Comparison of ENCODE assay signal across 1 cellular context in the genomic region with DNA sequence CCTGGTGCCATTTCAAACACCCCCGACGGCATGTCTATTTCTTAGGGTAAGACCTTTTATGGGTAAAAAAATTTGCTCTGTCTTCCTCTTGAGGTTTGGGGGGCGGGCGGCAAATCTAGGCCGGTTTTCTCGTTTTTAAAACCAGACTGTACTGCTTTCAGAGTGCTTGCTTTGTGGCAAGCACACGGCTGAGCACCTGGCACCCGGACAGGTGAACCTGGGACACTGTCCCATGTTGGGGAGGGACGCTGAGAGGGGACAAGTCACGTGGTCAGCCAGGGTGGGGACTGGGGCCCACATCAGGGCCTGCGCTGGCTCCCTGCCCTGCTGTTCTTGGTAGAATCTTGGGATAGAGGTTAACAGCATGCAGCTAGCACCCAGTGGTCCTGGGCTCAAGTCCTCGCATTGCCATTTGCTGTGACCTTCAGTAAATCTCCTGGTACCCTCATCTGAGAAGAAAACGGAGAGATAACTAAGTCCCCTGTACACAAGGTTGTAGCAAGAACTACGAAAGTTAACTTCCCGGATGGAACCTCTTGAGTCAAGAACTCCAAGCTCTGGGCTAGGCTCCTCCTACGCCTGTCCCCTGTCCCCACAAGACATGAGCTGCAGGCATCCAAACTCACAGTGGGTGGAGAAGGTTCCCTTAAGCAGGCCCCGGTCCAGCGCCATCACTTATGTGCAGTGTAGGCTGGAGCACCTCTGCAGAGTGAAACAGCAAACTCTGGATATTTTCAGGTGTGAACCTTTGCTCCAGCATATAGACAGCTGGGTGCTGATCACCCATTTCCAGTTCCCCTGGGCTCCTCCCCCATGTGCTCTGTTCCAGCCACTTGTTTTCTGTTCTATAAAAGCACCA.
TF ChIP-seq lines count a peak whose summit lies in the region.

No MANE protein-coding gene starts in this region.

TF ChIP-seq in GM23338, 12 proteins besides CTCF, POLR2A, EP300 and RAD21 (continued from another document):
- no peak for TF ChIP-seq CREB1 (CRISPR knock-in tag; IDR thresholded peaks at IDR 0.05; ENCODE audit: low read depth)
- no peak for TF ChIP-seq ZNF331 (CRISPR knock-in tag; IDR thresholded peaks at IDR 0.05; ENCODE audit: low read depth)
- no peak for TF ChIP-seq POLR2AphosphoS5 (IDR thresholded peaks at IDR 0.05; ENCODE audit: low read depth)
- TF ChIP-seq ZNF114 (CRISPR knock-in tag; IDR thresholded peaks at IDR 0.05), result no peak
- no peak for TF ChIP-seq STAT1 (IDR thresholded peaks at IDR 0.05; ENCODE audit: unreplicated experiment)
- TF ChIP-seq, protein P1, sequence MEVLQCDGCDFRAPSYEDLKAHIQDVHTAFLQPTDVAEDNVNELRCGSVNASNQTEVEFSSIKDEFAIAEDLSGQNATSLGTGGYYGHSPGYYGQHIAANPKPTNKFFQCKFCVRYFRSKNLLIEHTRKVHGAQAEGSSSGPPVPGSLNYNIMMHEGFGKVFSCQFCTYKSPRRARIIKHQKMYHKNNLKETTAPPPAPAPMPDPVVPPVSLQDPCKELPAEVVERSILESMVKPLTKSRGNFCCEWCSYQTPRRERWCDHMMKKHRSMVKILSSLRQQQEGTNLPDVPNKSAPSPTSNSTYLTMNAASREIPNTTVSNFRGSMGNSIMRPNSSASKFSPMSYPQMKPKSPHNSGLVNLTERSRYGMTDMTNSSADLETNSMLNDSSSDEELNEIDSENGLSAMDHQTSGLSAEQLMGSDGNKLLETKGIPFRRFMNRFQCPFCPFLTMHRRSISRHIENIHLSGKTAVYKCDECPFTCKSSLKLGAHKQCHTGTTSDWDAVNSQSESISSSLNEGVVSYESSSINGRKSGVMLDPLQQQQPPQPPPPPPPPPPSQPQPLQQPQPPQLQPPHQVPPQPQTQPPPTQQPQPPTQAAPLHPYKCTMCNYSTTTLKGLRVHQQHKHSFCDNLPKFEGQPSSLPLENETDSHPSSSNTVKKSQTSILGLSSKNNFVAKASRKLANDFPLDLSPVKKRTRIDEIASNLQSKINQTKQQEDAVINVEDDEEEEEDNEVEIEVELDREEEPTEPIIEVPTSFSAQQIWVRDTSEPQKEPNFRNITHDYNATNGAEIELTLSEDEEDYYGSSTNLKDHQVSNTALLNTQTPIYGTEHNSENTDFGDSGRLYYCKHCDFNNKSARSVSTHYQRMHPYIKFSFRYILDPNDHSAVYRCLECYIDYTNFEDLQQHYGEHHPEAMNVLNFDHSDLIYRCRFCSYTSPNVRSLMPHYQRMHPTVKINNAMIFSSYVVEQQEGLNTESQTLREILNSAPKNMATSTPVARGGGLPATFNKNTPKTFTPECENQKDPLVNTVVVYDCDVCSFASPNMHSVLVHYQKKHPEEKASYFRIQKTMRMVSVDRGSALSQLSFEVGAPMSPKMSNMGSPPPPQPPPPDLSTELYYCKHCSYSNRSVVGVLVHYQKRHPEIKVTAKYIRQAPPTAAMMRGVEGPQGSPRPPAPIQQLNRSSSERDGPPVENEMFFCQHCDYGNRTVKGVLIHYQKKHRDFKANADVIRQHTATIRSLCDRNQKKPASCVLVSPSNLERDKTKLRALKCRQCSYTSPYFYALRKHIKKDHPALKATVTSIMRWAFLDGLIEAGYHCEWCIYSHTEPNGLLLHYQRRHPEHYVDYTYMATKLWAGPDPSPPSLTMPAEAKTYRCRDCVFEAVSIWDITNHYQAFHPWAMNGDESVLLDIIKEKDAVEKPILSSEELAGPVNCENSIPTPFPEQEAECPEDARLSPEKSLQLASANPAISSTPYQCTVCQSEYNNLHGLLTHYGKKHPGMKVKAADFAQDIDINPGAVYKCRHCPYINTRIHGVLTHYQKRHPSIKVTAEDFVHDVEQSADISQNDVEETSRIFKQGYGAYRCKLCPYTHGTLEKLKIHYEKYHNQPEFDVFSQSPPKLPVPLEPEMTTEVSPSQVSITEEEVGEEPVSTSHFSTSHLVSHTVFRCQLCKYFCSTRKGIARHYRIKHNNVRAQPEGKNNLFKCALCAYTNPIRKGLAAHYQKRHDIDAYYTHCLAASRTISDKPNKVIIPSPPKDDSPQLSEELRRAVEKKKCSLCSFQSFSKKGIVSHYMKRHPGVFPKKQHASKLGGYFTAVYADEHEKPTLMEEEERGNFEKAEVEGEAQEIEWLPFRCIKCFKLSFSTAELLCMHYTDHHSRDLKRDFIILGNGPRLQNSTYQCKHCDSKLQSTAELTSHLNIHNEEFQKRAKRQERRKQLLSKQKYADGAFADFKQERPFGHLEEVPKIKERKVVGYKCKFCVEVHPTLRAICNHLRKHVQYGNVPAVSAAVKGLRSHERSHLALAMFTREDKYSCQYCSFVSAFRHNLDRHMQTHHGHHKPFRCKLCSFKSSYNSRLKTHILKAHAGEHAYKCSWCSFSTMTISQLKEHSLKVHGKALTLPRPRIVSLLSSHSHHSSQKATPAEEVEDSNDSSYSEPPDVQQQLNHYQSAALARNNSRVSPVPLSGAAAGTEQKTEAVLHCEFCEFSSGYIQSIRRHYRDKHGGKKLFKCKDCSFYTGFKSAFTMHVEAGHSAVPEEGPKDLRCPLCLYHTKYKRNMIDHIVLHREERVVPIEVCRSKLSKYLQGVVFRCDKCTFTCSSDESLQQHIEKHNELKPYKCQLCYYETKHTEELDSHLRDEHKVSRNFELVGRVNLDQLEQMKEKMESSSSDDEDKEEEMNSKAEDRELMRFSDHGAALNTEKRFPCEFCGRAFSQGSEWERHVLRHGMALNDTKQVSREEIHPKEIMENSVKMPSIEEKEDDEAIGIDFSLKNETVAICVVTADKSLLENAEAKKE (CRISPR knock-in tag; IDR thresholded peaks at IDR 0.05), result no peak
- TF ChIP-seq, protein P2, sequence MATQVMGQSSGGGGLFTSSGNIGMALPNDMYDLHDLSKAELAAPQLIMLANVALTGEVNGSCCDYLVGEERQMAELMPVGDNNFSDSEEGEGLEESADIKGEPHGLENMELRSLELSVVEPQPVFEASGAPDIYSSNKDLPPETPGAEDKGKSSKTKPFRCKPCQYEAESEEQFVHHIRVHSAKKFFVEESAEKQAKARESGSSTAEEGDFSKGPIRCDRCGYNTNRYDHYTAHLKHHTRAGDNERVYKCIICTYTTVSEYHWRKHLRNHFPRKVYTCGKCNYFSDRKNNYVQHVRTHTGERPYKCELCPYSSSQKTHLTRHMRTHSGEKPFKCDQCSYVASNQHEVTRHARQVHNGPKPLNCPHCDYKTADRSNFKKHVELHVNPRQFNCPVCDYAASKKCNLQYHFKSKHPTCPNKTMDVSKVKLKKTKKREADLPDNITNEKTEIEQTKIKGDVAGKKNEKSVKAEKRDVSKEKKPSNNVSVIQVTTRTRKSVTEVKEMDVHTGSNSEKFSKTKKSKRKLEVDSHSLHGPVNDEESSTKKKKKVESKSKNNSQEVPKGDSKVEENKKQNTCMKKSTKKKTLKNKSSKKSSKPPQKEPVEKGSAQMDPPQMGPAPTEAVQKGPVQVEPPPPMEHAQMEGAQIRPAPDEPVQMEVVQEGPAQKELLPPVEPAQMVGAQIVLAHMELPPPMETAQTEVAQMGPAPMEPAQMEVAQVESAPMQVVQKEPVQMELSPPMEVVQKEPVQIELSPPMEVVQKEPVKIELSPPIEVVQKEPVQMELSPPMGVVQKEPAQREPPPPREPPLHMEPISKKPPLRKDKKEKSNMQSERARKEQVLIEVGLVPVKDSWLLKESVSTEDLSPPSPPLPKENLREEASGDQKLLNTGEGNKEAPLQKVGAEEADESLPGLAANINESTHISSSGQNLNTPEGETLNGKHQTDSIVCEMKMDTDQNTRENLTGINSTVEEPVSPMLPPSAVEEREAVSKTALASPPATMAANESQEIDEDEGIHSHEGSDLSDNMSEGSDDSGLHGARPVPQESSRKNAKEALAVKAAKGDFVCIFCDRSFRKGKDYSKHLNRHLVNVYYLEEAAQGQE (IDR thresholded peaks at IDR 0.05; ENCODE audit: unreplicated experiment), result no peak
- no peak for TF ChIP-seq NANOG (IDR thresholded peaks at IDR 0.05; ENCODE audit: borderline replicate concordance)
